In genomic region chr2:78718031-78718430, GRCh38 we compare ENCODE assay signal across 24 cellular contexts.
A peak's percentile ranks its signal among the peaks of the same experiment; 100 is the strongest.
DNase-seq lines count a peak whose midpoint lies in the region; ATAC-seq, FAIRE-seq and TF ChIP-seq lines count a peak whose summit lies in the region.
"Had no signal": no experiment of that assay in that cellular context is flagged by ENCODE, and none has a peak within 500 bp of the region (broad histone marks: within the 10 kb centered on the region; RNA-seq: fewer than 3 reads in every experiment).

No MANE protein-coding gene starts in this region.

- no peaks in the 10 kb centered on the region for H3K36me3 ChIP-seq in HepG2 (replicated peaks in 1 of 2; ENCODE audit: control insufficient read depth in 1 of 2, insufficient read depth in 2 of 2, low read length in 2 of 2)
- no peaks in the 10 kb centered on the region for H3K36me3 ChIP-seq in right lobe of liver
- no peaks in the 10 kb centered on the region for H3K36me3 ChIP-seq in mesodermal cell (ENCODE audit: control insufficient read depth, insufficient read depth, low read length)
- H3K36me3 ChIP-seq: HAP-1 had no signal

- H3K9ac ChIP-seq in HepG2 (ENCODE audit: insufficient read depth, low read depth, low read length), result no peak overlapping the region

- TF ChIP-seq RAD21 in HepG2 (CRISPR knock-in tag; IDR thresholded peaks at IDR 0.05), result no peak

- POLR2A ChIA-PET in HepG2 (lab: Yijun Ruan, JAX), result no interaction called here

- H3K4me3 ChIP-seq in HepG2 (replicated peaks in 1 of 3; ENCODE audit: insufficient read depth in 1 of 3, low read depth in 2 of 3, low read length in 3 of 3) (no peak overlapping the region), right lobe of liver (no peak overlapping the region), choroid plexus epithelial cell (ENCODE audit: low read depth, low read length) (no peak overlapping the region), mesodermal cell (ENCODE audit: extremely low read depth, insufficient read depth, low read length, poor library complexity, severe bottlenecking) (no peak overlapping the region)
- H3K4me3 ChIP-seq: HAP-1, SK-N-MC had no signal

- no peak for FAIRE-seq in HepG2 (lab: Jason Lieb, UNC)
- FAIRE-seq: GM12892, RCC 7860 had no signal

- no peak overlapping the region for H3K4me2 ChIP-seq in HepG2 (ENCODE audit: low read depth, low read length)

- intact Hi-C loops in HepG2 (cut with micrococcal nuclease; ENCODE audit: unreplicated experiment), result no loop called here
- intact Hi-C loops in right lobe of liver (cut with DNase I), result no loop called here

- in situ Hi-C loops in HepG2 (cut with HindIII; ENCODE audit: extremely low pct_ligation_motif_present, low pct_unique_long_range_greater_than_20kb), result no loop called here

- BruUV-seq in HepG2 (replicated peaks; lab: Mats Ljungman, UMichigan), result no TSS peak

- no peak for ATAC-seq in HepG2
- ATAC-seq in right lobe of liver, result no peak
- ATAC-seq in HG03442 (IDR thresholded peaks at IDR 0.05; ENCODE audit: unreplicated experiment), result no peak

- H2AFZ ChIP-seq in HepG2 (ENCODE audit: low read length), result no peak overlapping the region

- 0% methylated on average over 1 of the region's 1 CpG for WGBS in HepG2 (ENCODE audit: low lambda C conversion rate)
- WGBS in right lobe of liver (ENCODE audit: insufficient coverage, low coverage, low lambda C conversion rate, missing lambda C conversion rate), result 33% methylated on average over 1 of the region's 1 CpG
- WGBS in mesodermal cell (ENCODE audit: insufficient coverage in 2 of 2), 2 experiments, result 63 to 86% methylated on average over 1 of the region's 1 CpG

- no peak for TF ChIP-seq POLR2A in HepG2 (IDR thresholded peaks at IDR 0.05; ENCODE audit: insufficient read depth in 1 of 2, low read depth in 2 of 2, low read length in 2 of 2)
- no peak for TF ChIP-seq POLR2A in right lobe of liver (IDR thresholded peaks at IDR 0.05)

- TF ChIP-seq CTCF in HepG2 (CRISPR knock-in tag; IDR thresholded peaks at IDR 0.05) (no peak), right lobe of liver (IDR thresholded peaks at IDR 0.05) (no peak), choroid plexus epithelial cell (conservative IDR thresholded peaks at IDR 0.05; ENCODE audit: low read depth, low read length) (no peak)

- no peaks in the 10 kb centered on the region for H3K79me2 ChIP-seq in HepG2 (ENCODE audit: insufficient read depth, low read length)

- H3K4me1 ChIP-seq in HepG2 (ENCODE audit: insufficient read depth, low read length) (no peaks in the 10 kb centered on the region), right lobe of liver (no peaks in the 10 kb centered on the region), mesodermal cell (ENCODE audit: control insufficient read depth, insufficient read depth, low read length, poor library complexity, severe bottlenecking) (peaks cover 6% of the 10 kb centered on the region)
- H3K4me1 ChIP-seq: HAP-1 had no signal

- H3K27me3 ChIP-seq in HepG2 (ENCODE audit: control insufficient read depth in 1 of 2, insufficient read depth in 2 of 2, low read length in 2 of 2), result no peaks in the 10 kb centered on the region
- H3K27me3 ChIP-seq in right lobe of liver, result no peaks in the 10 kb centered on the region

- CTCF ChIA-PET in HepG2 (lab: Yijun Ruan, JAX; ENCODE audit: low intra/inter-chr PET ratio, low total read pairs), result no interaction called here

- no peak for DNase-seq in HepG2 (ENCODE audit: low spot score)
- DNase-seq in right lobe of liver, result no peak
- peak; percentile 16 for DNase-seq in choroid plexus epithelial cell (ENCODE audit: low read depth)
- DNase-seq in NCI-H128 (lab: John Stamatoyannopoulos, UW; ENCODE audit: unreplicated experiment), result no peak
- DNase-seq in effector CD4-positive, alpha-beta T cell, result no peak
- no peak for DNase-seq in DMS53 (lab: John Stamatoyannopoulos, UW)
- DNase-seq: Calu3, DND-41, HFFc6, NCI-H1048, NCI-H1417 treated with DMSO at 0.1 percent for 48 hours, NCI-H1694 treated with DMSO at 0.1 percent for 48 hours, NCI-H2081, NCI-H2227 treated with DMSO at 0.1 percent for 48 hours, NCI-H526 treated with DMSO at 0.1 percent for 48 hours, SIG-M5 had no signal

- no peaks in the 10 kb centered on the region for H4K20me1 ChIP-seq in HepG2 (ENCODE audit: insufficient read depth, low read length)

- H3K9me3 ChIP-seq in HepG2 (ENCODE audit: low read length) (no peaks in the 10 kb centered on the region), right lobe of liver (no peaks in the 10 kb centered on the region), mesodermal cell (ENCODE audit: control insufficient read depth, low read length) (no peaks in the 10 kb centered on the region)
- H3K9me3 ChIP-seq: HAP-1 had no signal

- no peak overlapping the region for H3K27ac ChIP-seq in HepG2 (ENCODE audit: extremely low read length, insufficient read depth, low read length)
- no peak overlapping the region for H3K27ac ChIP-seq in right lobe of liver
- peak overlapping the region; percentile 94 for H3K27ac ChIP-seq in mesodermal cell (ENCODE audit: low read depth, low read length, severe bottlenecking)
- H3K27ac ChIP-seq: 22Rv1, HL-60, SK-N-MC had no signal

- TF ChIP-seq EP300 in HepG2 (IDR thresholded peaks at IDR 0.05; ENCODE audit: low read depth in 2 of 2, low read length in 2 of 2), result no peak
- TF ChIP-seq EP300 in HepG2 (CRISPR knock-in tag; IDR thresholded peaks at IDR 0.05; ENCODE audit: borderline replicate concordance), result no peak

TF ChIP-seq in HepG2, 621 proteins besides CTCF, POLR2A, EP300 and RAD21:
- no peak for TF ChIP-seq YEATS4 (CRISPR knock-in tag; IDR thresholded peaks at IDR 0.05; ENCODE audit: borderline replicate concordance)
- peak; percentile 31; the same call in 1 of the 2 replicates for TF ChIP-seq NFE2L2 (IDR thresholded peaks at IDR 0.05; ENCODE audit: low read length)
- 0 out of 4 replicates have a peak, but pooled peaks of 1 of the 2 experiments have one; percentile 4 for TF ChIP-seq MAFK (conservative IDR thresholded peaks at IDR 0.05 in 1 of 2, IDR thresholded peaks at IDR 0.05 in 1 of 2; ENCODE audit: low read length in 2 of 2)
- TF ChIP-seq SRF (IDR thresholded peaks at IDR 0.05; ENCODE audit: low read depth, low read length), result no peak
TF ChIP-seq in HepG2: peak in this region for 2.
